ENCODE assay signal across 9 cellular contexts in the genomic region with DNA sequence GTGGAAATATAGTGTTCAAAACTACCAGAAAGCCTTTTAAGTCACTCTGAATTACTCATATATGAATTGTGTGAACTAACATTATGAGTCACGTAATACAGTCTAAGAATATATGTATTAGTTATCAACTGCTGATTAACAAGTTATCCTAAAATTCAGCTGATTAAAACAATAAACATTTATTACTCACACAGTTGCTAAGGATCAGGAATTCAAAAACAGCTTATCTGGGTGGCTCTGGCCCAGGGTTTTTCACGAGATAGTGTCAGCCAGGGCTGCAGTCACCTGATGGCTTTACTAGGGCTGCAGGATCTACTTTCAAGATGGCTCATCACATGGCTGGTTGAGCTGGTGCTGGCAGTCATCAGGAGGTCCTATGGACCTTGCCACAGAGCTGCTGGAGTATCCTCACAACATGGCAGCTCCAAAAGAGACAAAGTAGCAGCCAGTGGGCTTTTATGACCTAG. TPM values are rescaled to one million over a fixed set of nuclear protein-coding genes. Genes with fewer than 3 reads are reported as not detected.
DNase-seq lines count a peak whose midpoint lies in the region; ATAC-seq, FAIRE-seq and TF ChIP-seq lines count a peak whose summit lies in the region.
"Had no signal": no experiment of that assay in that cellular context is flagged by ENCODE, and none has a peak within 500 bp of the region (broad histone marks: within the 10 kb centered on the region; RNA-seq: fewer than 3 reads in every experiment).

No MANE protein-coding gene starts in this region.

- TF ChIP-seq POLR2A in GM12891 (IDR thresholded peaks at IDR 0.05; ENCODE audit: low read depth, low read length) (no peak), prostate gland (IDR thresholded peaks at IDR 0.05) (no peak)

- H3K27me3 ChIP-seq in prostate gland (replicated peaks; ENCODE audit: insufficient read depth) = no peaks in the 10 kb centered on the region

- H3K4me1 ChIP-seq in prostate gland (replicated peaks) = peaks cover 7% of the 10 kb centered on the region

- no peak for TF ChIP-seq CTCF in prostate gland (IDR thresholded peaks at IDR 0.05)

- DNase-seq in GM12891 (ENCODE audit: insufficient read length, low spot score) = no peak
- DNase-seq in NCI-H226 = peak; percentile 40
- DNase-seq in dermis blood vessel endothelial cell = peak; percentile 33
- DNase-seq in prostate gland (ENCODE audit: low spot score) = no peak
- no peak for DNase-seq in middle frontal gyrus (ENCODE audit: extremely low spot score, low spot score)
- DNase-seq in HT-29 (ENCODE audit: low spot score) = no peak
- DNase-seq in SHP77 treated with DMSO at 0.1 percent for 48 hours (lab: John Stamatoyannopoulos, UW) = no peak
- DNase-seq: NCI-H1436 treated with DMSO at 0.1 percent for 48 hours had no signal

- peak overlapping the region; percentile 59 to 64 for H3K27ac ChIP-seq in prostate gland

- intact Hi-C loops in prostate gland (cut with DNase I) = loop anchor here (10.0 kb wide), 1 partner anchor 470 kb away; no protein-coding TSS in a partner anchor

- no peak for ATAC-seq in GM21723 (IDR thresholded peaks at IDR 0.05; ENCODE audit: unreplicated experiment)

- FAIRE-seq in GM12891 (lab: Jason Lieb, UNC) = peak; percentile 61

- 88% methylated on average over 2 of the region's 2 CpGs for WGBS in prostate gland

- no peak overlapping the region for H3K4me3 ChIP-seq in prostate gland

- no peaks in the 10 kb centered on the region for H3K36me3 ChIP-seq in prostate gland

- H3K9me3 ChIP-seq in prostate gland = no peaks in the 10 kb centered on the region

TF ChIP-seq in GM12891, 5 proteins besides CTCF, POLR2A, EP300 and RAD21:
- TF ChIP-seq POU2F2 (IDR thresholded peaks at IDR 0.05; ENCODE audit: low read depth, low read length) (no peak), PAX5 (IDR thresholded peaks at IDR 0.05; ENCODE audit: insufficient read depth, low read length, severe bottlenecking) (no peak), SPI1 (IDR thresholded peaks at IDR 0.05; ENCODE audit: low read depth, low read length) (no peak), POLR2AphosphoS5 (IDR thresholded peaks at IDR 0.05; ENCODE audit: low read depth, low read length) (no peak), TAF1 (IDR thresholded peaks at IDR 0.05; ENCODE audit: low read depth, low read length) (no peak)

RNA-seq across cellular contexts. Expression of gene CORO1C, which starts 36.5 kb away (rescaled TPM):
- polyA plus RNA-seq in GM12891 (2012; ENCODE audit: low read depth, missing spikeins) = 61.9 TPM
- total RNA-seq in dermis blood vessel endothelial cell (131 and 213 TPM in 2 replicates), prostate gland (100 to 1,000 TPM in 1 of 2 donors, 10 to 100 TPM in 1; 34.9 to 105 TPM)
- 62.9 and 67.5 TPM in 2 replicates for total RNA-seq in HT-29 (2014; rRNA removed; shearing (Covaris generic))

Comparison
In these comparisons a context has a peak if more than half of its experiments do, and no peak if none do; other contexts are left out.
1. DNase-seq: peak in NCI-H226 (single experiment) and dermis blood vessel endothelial cell (single experiment); none in GM12891 (single experiment), prostate gland (single experiment), middle frontal gyrus (single experiment), HT-29 (single experiment) and SHP77 treated with DMSO at 0.1 percent for 48 hours (single experiment).